Comparison of ENCODE assay signal across 9 cellular contexts in genomic region chr9:35518212-35518917, GRCh38. TPM values are rescaled to one million over a fixed set of nuclear protein-coding genes. Genes with fewer than 3 reads are reported as not detected.
DNase-seq lines count a peak whose midpoint lies in the region; ATAC-seq and TF ChIP-seq lines count a peak whose summit lies in the region.
"Had no signal": no experiment of that assay in that cellular context is flagged by ENCODE, and none has a peak within 500 bp of the region (broad histone marks: within the 10 kb centered on the region; RNA-seq: fewer than 3 reads in every experiment).

No MANE protein-coding gene starts in this region.

- TF ChIP-seq CTCF in liver (IDR thresholded peaks at IDR 0.05; ENCODE audit: low read depth, low read length, missing input control) (no peak), type B pancreatic cell (conservative IDR thresholded peaks at IDR 0.05) (no peak)

- H3K9ac ChIP-seq in liver (ENCODE audit: low read depth in 1 of 2, low read length in 2 of 2): no peak overlapping the region

- peaks cover 47% of the 10 kb centered on the region for H3K4me1 Mint-ChIP-seq in type B pancreatic cell (ENCODE audit: unreplicated experiment)
- H3K4me1 Mint-ChIP-seq in T-helper 17 cell: no peaks in the 10 kb centered on the region

- TF ChIP-seq RAD21 in liver (IDR thresholded peaks at IDR 0.05): no peak

- H3K9me3 ChIP-seq in liver (ENCODE audit: control insufficient read depth in 4 of 4, low read length in 3 of 4): no peaks in the 10 kb centered on the region
- H3K9me3 ChIP-seq in T-helper 17 cell (ENCODE audit: control insufficient read depth, low read length, poor library complexity, severe bottlenecking): no peaks in the 10 kb centered on the region

- peaks cover 4% of the 10 kb centered on the region for H3K36me3 Mint-ChIP-seq in type B pancreatic cell
- no peaks in the 10 kb centered on the region for H3K36me3 Mint-ChIP-seq in T-helper 17 cell (ENCODE audit: low read depth)

- peak overlapping the region; percentile 55 to 57 for H3K27ac ChIP-seq in liver (ENCODE audit: low read depth in 1 of 2, low read length in 2 of 2)

- H3K36me3 ChIP-seq in liver (ENCODE audit: control insufficient read depth in 4 of 4, insufficient read depth in 3 of 4, low read depth in 1 of 4, low read length in 3 of 4): no peaks in the 10 kb centered on the region

- H3K27me3 Mint-ChIP-seq in type B pancreatic cell: no peaks in the 10 kb centered on the region
- H3K27me3 Mint-ChIP-seq in T-helper 17 cell: no peaks in the 10 kb centered on the region

- H3K4me1 ChIP-seq in liver (ENCODE audit: control insufficient read depth in 4 of 4, insufficient read depth in 4 of 4, low read length in 3 of 4): peaks cover 22 to 47% (median 40%) of the 10 kb centered on the region in 4 donors

- DNase-seq in LHCN-M2 (ENCODE audit: low read depth) (peak; percentile 91), dedifferentiated amniotic fluid mesenchymal stem cell (ENCODE audit: extremely low spot score) (peak; percentile 68), type B pancreatic cell (ENCODE audit: extremely low spot score, unreplicated experiment) (no peak), NCI-H748 (lab: John Stamatoyannopoulos, UW; ENCODE audit: unreplicated experiment) (no peak), T-helper 17 cell (no peak)
- DNase-seq: activated naive CD4-positive, alpha-beta T cell treated with anti-CD3 and anti-CD28 coated beads, Interleukin-2, amount 50 U/mL, for 16 hours had no signal

- H3K27me3 ChIP-seq in liver (ENCODE audit: control insufficient read depth in 4 of 4, insufficient read depth in 4 of 4, low read length in 3 of 4): no peaks in the 10 kb centered on the region

- H3K4me3 Mint-ChIP-seq in type B pancreatic cell: peak overlapping the region; percentile 47
- no peak overlapping the region for H3K4me3 Mint-ChIP-seq in T-helper 17 cell

- 47% methylated on average over 4 of the region's 4 CpGs for WGBS in liver

- H3K27ac Mint-ChIP-seq in type B pancreatic cell (peak overlapping the region; percentile 75), T-helper 17 cell (no peak overlapping the region)

- no peak for ATAC-seq in HG03342 (IDR thresholded peaks at IDR 0.05; ENCODE audit: unreplicated experiment)
- no peak for ATAC-seq in T-helper 17 cell
- ATAC-seq in HG03354 (IDR thresholded peaks at IDR 0.05; ENCODE audit: poor library complexity, severe bottlenecking, unreplicated experiment): no peak

- H3K9me3 Mint-ChIP-seq in type B pancreatic cell: no peaks in the 10 kb centered on the region

- H3K4me3 ChIP-seq in liver (ENCODE audit: low read depth in 1 of 3, low read length in 3 of 3): no peak overlapping the region

TF ChIP-seq in liver, 16 proteins besides CTCF, POLR2A, EP300 and RAD21:
- no peak for TF ChIP-seq YY1 (IDR thresholded peaks at IDR 0.05)
- no peak for TF ChIP-seq GABPA (IDR thresholded peaks at IDR 0.05 in 1 of 2, conservative IDR thresholded peaks at IDR 0.05 in 1 of 2)
- TF ChIP-seq TAF1 (conservative IDR thresholded peaks at IDR 0.05): no peak
- TF ChIP-seq JUND (IDR thresholded peaks at IDR 0.05): no peak
- peak; percentile 14 to 33 for TF ChIP-seq RXRA (IDR thresholded peaks at IDR 0.05)
- no peak for TF ChIP-seq NR2F2 (IDR thresholded peaks at IDR 0.05)
- TF ChIP-seq HNF4G (IDR thresholded peaks at IDR 0.05): no peak
- TF ChIP-seq MAX (IDR thresholded peaks at IDR 0.05): no peak
- TF ChIP-seq, protein P1, sequence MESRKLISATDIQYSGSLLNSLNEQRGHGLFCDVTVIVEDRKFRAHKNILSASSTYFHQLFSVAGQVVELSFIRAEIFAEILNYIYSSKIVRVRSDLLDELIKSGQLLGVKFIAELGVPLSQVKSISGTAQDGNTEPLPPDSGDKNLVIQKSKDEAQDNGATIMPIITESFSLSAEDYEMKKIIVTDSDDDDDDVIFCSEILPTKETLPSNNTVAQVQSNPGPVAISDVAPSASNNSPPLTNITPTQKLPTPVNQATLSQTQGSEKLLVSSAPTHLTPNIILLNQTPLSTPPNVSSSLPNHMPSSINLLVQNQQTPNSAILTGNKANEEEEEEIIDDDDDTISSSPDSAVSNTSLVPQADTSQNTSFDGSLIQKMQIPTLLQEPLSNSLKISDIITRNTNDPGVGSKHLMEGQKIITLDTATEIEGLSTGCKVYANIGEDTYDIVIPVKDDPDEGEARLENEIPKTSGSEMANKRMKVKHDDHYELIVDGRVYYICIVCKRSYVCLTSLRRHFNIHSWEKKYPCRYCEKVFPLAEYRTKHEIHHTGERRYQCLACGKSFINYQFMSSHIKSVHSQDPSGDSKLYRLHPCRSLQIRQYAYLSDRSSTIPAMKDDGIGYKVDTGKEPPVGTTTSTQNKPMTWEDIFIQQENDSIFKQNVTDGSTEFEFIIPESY (IDR thresholded peaks at IDR 0.05): no peak
- TF ChIP-seq FOXA2 (IDR thresholded peaks at IDR 0.05): peak; percentile 16
- no peak for TF ChIP-seq ATF3 (IDR thresholded peaks at IDR 0.05)
- TF ChIP-seq REST (IDR thresholded peaks at IDR 0.05): peak; percentile 17
- no peak for TF ChIP-seq EGR1 (IDR thresholded peaks at IDR 0.05; ENCODE audit: low read depth in 2 of 2)
- TF ChIP-seq FOXA1 (IDR thresholded peaks at IDR 0.05): no peak
- TF ChIP-seq HNF4A (conservative IDR thresholded peaks at IDR 0.05): peak in 1 of 2 donors; percentile 20
- TF ChIP-seq SP1 (IDR thresholded peaks at IDR 0.05): peak; percentile 67

RNA-seq across cellular contexts. Expression of gene RUSC2, which starts 28.5 kb away (rescaled TPM):
- total RNA-seq in LHCN-M2 (2014; rRNA removed) (31.3 and 31.5 TPM in 2 replicates), liver (1 to 10 TPM; 2.1 to 6.3 TPM), type B pancreatic cell (ENCODE audit: low replicate concordance) (6.3 and 22.1 TPM in 2 replicates), T-helper 17 cell (under 1 TPM; 0.18 to 0.75 TPM)
- polyA plus RNA-seq in LHCN-M2 (2012): 32.8 TPM
- 1 to 10 TPM; 3.2 to 5.4 TPM for polyA plus RNA-seq in liver

Comparison
In these comparisons a context has a peak if more than half of its experiments do, and no peak if none do; other contexts are left out.
1. DNase-seq: peak in LHCN-M2 (single experiment) and dedifferentiated amniotic fluid mesenchymal stem cell (single experiment); none in type B pancreatic cell (single experiment), NCI-H748 (single experiment) and T-helper 17 cell (0 of 3).